In the genomic region with DNA sequence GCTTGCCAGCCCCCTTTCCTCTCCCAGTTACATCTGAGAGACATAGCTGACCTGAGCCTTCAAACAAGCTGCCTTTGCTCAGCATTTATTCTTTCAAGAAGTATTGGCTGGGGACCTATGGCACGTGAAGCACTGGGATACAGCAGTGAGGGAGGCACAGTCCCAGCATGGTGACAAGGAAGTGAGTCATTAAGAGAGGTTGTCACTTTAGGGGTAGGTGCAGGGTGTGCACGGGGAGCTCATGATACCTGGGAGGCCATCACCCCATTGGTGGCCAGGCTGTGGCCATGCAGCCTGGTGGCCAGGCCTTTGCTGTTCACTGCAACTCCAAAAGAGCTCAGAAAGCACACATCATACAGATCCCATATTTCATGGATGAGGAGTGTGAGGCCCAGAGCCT, we compare ENCODE assay signal across 1 cellular context.
A peak's percentile ranks its signal among the peaks of the same experiment; 100 is the strongest.
TF ChIP-seq lines count a peak whose summit lies in the region.

No MANE protein-coding gene starts in this region.

TF ChIP-seq in HCT116, 20 proteins besides CTCF, POLR2A, EP300 and RAD21 (continued from another document):
- TF ChIP-seq FOSL1 (IDR thresholded peaks at IDR 0.05; ENCODE audit: low read depth) (peak; percentile 72), EGR1 (IDR thresholded peaks at IDR 0.05; ENCODE audit: low read depth) (no peak), EZH2phosphoT487 (IDR thresholded peaks at IDR 0.05; ENCODE audit: borderline replicate concordance) (no peak)
- TF ChIP-seq, protein P1, sequence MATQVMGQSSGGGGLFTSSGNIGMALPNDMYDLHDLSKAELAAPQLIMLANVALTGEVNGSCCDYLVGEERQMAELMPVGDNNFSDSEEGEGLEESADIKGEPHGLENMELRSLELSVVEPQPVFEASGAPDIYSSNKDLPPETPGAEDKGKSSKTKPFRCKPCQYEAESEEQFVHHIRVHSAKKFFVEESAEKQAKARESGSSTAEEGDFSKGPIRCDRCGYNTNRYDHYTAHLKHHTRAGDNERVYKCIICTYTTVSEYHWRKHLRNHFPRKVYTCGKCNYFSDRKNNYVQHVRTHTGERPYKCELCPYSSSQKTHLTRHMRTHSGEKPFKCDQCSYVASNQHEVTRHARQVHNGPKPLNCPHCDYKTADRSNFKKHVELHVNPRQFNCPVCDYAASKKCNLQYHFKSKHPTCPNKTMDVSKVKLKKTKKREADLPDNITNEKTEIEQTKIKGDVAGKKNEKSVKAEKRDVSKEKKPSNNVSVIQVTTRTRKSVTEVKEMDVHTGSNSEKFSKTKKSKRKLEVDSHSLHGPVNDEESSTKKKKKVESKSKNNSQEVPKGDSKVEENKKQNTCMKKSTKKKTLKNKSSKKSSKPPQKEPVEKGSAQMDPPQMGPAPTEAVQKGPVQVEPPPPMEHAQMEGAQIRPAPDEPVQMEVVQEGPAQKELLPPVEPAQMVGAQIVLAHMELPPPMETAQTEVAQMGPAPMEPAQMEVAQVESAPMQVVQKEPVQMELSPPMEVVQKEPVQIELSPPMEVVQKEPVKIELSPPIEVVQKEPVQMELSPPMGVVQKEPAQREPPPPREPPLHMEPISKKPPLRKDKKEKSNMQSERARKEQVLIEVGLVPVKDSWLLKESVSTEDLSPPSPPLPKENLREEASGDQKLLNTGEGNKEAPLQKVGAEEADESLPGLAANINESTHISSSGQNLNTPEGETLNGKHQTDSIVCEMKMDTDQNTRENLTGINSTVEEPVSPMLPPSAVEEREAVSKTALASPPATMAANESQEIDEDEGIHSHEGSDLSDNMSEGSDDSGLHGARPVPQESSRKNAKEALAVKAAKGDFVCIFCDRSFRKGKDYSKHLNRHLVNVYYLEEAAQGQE (IDR thresholded peaks at IDR 0.05; ENCODE audit: low read depth) = no peak
- TF ChIP-seq, protein P2, sequence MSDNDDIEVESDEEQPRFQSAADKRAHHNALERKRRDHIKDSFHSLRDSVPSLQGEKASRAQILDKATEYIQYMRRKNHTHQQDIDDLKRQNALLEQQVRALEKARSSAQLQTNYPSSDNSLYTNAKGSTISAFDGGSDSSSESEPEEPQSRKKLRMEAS (IDR thresholded peaks at IDR 0.05) = peak; percentile 72
